1 cellular context compared by ENCODE assay signal in the genomic region with DNA sequence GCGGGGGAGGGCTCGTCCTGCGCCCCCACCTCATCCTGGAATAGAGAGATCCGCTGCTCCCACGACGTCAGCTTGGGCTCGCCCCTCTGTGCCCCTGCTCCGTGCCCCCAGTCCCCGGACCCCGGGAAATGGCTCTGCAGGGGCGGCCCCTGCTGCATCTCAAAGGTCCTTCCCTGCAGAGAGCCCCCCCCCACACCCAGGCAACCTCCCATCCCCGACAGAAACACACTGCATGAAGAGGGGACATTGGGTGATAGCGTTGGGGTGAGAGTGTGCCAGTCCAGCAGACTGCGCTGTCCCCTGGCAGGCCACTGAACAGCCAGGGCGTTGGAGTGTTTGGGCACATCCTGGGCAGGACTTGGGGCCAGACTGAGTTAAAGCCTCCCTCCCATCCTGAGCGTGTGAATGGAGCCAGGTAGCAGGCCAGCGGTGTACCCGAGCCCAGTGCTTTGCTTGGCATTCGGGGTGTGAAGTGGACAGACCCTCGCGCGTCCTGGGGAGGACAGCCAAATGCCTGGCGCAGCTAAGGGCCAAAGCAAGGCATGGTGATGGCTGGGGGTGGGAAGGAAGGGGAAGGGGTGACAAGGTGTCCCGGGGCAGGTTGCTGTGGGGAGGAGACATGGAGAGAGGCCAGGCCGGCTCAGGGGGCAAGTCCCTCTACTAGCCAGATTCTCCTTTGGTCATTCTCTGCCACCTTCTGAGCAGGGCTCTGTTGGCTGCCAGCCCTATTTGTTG.
TF ChIP-seq lines count a peak whose summit lies in the region.

No MANE protein-coding gene starts in this region.

TF ChIP-seq in GM23338, 12 proteins besides CTCF, POLR2A, EP300 and RAD21:
- TF ChIP-seq, protein P1, sequence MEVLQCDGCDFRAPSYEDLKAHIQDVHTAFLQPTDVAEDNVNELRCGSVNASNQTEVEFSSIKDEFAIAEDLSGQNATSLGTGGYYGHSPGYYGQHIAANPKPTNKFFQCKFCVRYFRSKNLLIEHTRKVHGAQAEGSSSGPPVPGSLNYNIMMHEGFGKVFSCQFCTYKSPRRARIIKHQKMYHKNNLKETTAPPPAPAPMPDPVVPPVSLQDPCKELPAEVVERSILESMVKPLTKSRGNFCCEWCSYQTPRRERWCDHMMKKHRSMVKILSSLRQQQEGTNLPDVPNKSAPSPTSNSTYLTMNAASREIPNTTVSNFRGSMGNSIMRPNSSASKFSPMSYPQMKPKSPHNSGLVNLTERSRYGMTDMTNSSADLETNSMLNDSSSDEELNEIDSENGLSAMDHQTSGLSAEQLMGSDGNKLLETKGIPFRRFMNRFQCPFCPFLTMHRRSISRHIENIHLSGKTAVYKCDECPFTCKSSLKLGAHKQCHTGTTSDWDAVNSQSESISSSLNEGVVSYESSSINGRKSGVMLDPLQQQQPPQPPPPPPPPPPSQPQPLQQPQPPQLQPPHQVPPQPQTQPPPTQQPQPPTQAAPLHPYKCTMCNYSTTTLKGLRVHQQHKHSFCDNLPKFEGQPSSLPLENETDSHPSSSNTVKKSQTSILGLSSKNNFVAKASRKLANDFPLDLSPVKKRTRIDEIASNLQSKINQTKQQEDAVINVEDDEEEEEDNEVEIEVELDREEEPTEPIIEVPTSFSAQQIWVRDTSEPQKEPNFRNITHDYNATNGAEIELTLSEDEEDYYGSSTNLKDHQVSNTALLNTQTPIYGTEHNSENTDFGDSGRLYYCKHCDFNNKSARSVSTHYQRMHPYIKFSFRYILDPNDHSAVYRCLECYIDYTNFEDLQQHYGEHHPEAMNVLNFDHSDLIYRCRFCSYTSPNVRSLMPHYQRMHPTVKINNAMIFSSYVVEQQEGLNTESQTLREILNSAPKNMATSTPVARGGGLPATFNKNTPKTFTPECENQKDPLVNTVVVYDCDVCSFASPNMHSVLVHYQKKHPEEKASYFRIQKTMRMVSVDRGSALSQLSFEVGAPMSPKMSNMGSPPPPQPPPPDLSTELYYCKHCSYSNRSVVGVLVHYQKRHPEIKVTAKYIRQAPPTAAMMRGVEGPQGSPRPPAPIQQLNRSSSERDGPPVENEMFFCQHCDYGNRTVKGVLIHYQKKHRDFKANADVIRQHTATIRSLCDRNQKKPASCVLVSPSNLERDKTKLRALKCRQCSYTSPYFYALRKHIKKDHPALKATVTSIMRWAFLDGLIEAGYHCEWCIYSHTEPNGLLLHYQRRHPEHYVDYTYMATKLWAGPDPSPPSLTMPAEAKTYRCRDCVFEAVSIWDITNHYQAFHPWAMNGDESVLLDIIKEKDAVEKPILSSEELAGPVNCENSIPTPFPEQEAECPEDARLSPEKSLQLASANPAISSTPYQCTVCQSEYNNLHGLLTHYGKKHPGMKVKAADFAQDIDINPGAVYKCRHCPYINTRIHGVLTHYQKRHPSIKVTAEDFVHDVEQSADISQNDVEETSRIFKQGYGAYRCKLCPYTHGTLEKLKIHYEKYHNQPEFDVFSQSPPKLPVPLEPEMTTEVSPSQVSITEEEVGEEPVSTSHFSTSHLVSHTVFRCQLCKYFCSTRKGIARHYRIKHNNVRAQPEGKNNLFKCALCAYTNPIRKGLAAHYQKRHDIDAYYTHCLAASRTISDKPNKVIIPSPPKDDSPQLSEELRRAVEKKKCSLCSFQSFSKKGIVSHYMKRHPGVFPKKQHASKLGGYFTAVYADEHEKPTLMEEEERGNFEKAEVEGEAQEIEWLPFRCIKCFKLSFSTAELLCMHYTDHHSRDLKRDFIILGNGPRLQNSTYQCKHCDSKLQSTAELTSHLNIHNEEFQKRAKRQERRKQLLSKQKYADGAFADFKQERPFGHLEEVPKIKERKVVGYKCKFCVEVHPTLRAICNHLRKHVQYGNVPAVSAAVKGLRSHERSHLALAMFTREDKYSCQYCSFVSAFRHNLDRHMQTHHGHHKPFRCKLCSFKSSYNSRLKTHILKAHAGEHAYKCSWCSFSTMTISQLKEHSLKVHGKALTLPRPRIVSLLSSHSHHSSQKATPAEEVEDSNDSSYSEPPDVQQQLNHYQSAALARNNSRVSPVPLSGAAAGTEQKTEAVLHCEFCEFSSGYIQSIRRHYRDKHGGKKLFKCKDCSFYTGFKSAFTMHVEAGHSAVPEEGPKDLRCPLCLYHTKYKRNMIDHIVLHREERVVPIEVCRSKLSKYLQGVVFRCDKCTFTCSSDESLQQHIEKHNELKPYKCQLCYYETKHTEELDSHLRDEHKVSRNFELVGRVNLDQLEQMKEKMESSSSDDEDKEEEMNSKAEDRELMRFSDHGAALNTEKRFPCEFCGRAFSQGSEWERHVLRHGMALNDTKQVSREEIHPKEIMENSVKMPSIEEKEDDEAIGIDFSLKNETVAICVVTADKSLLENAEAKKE (CRISPR knock-in tag; IDR thresholded peaks at IDR 0.05), result no peak
- no peak for TF ChIP-seq NANOG (IDR thresholded peaks at IDR 0.05; ENCODE audit: borderline replicate concordance)
- no peak for TF ChIP-seq EZH2 (IDR thresholded peaks at IDR 0.05; ENCODE audit: low read depth, unreplicated experiment)
- TF ChIP-seq, protein P2, sequence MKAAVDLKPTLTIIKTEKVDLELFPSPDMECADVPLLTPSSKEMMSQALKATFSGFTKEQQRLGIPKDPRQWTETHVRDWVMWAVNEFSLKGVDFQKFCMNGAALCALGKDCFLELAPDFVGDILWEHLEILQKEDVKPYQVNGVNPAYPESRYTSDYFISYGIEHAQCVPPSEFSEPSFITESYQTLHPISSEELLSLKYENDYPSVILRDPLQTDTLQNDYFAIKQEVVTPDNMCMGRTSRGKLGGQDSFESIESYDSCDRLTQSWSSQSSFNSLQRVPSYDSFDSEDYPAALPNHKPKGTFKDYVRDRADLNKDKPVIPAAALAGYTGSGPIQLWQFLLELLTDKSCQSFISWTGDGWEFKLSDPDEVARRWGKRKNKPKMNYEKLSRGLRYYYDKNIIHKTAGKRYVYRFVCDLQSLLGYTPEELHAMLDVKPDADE (IDR thresholded peaks at IDR 0.05), result no peak
- TF ChIP-seq, protein P3, sequence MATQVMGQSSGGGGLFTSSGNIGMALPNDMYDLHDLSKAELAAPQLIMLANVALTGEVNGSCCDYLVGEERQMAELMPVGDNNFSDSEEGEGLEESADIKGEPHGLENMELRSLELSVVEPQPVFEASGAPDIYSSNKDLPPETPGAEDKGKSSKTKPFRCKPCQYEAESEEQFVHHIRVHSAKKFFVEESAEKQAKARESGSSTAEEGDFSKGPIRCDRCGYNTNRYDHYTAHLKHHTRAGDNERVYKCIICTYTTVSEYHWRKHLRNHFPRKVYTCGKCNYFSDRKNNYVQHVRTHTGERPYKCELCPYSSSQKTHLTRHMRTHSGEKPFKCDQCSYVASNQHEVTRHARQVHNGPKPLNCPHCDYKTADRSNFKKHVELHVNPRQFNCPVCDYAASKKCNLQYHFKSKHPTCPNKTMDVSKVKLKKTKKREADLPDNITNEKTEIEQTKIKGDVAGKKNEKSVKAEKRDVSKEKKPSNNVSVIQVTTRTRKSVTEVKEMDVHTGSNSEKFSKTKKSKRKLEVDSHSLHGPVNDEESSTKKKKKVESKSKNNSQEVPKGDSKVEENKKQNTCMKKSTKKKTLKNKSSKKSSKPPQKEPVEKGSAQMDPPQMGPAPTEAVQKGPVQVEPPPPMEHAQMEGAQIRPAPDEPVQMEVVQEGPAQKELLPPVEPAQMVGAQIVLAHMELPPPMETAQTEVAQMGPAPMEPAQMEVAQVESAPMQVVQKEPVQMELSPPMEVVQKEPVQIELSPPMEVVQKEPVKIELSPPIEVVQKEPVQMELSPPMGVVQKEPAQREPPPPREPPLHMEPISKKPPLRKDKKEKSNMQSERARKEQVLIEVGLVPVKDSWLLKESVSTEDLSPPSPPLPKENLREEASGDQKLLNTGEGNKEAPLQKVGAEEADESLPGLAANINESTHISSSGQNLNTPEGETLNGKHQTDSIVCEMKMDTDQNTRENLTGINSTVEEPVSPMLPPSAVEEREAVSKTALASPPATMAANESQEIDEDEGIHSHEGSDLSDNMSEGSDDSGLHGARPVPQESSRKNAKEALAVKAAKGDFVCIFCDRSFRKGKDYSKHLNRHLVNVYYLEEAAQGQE (IDR thresholded peaks at IDR 0.05; ENCODE audit: unreplicated experiment), result no peak
- no peak for TF ChIP-seq CREB1 (CRISPR knock-in tag; IDR thresholded peaks at IDR 0.05; ENCODE audit: low read depth)
- no peak for TF ChIP-seq ZNF331 (CRISPR knock-in tag; IDR thresholded peaks at IDR 0.05; ENCODE audit: low read depth)
- no peak for TF ChIP-seq POLR2AphosphoS5 (IDR thresholded peaks at IDR 0.05; ENCODE audit: low read depth)
- no peak for TF ChIP-seq STAT1 (IDR thresholded peaks at IDR 0.05; ENCODE audit: unreplicated experiment)
TF ChIP-seq in GM23338: peak in this region for 0.
